Comparison of ENCODE assay signal across 1 cellular context in the genomic region with DNA sequence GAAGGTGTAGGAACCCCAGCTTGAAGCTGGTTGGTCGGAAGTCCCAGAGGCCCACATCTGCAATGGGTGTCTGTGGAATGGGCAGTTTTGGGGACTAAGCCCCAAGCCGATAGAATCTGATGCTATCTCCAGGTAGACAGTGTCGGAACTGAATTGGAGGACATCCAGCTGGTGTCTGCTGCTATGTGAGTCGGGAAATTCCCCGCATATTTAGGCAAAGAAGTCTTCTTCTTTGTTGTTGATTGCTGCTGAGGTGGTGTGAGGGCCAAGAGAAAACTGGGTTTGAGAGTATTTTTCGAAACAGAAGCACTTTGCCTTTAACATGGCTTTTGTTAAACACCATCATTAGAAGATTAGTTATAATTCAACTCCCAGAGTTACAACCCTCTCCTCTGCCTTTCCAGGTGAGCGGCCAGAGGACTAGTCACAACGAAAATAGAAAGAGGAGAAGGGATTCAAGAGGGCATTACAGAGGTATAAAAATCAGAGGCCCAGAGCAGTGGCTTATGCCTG.
A peak's percentile ranks its signal among the peaks of the same experiment; 100 is the strongest.
TF ChIP-seq lines count a peak whose summit lies in the region.

No MANE protein-coding gene starts in this region.

TF ChIP-seq in H1, 55 proteins besides CTCF, POLR2A, EP300 and RAD21:
- TF ChIP-seq RFX5 (IDR thresholded peaks at IDR 0.05; ENCODE audit: borderline replicate concordance, low read depth, low read length): no peak
- no peak for TF ChIP-seq ZNF274 (IDR thresholded peaks at IDR 0.05; ENCODE audit: borderline replicate concordance, extremely low read depth, low read length)
- TF ChIP-seq KDM5A (IDR thresholded peaks at IDR 0.05; ENCODE audit: low read length): no peak
- no peak for TF ChIP-seq JUN (IDR thresholded peaks at IDR 0.05; ENCODE audit: low read depth, low read length)
- TF ChIP-seq TEAD4 (IDR thresholded peaks at IDR 0.05; ENCODE audit: low read depth, low read length): peak; percentile 79
